10 cellular contexts compared by ENCODE assay signal in the genomic region with DNA sequence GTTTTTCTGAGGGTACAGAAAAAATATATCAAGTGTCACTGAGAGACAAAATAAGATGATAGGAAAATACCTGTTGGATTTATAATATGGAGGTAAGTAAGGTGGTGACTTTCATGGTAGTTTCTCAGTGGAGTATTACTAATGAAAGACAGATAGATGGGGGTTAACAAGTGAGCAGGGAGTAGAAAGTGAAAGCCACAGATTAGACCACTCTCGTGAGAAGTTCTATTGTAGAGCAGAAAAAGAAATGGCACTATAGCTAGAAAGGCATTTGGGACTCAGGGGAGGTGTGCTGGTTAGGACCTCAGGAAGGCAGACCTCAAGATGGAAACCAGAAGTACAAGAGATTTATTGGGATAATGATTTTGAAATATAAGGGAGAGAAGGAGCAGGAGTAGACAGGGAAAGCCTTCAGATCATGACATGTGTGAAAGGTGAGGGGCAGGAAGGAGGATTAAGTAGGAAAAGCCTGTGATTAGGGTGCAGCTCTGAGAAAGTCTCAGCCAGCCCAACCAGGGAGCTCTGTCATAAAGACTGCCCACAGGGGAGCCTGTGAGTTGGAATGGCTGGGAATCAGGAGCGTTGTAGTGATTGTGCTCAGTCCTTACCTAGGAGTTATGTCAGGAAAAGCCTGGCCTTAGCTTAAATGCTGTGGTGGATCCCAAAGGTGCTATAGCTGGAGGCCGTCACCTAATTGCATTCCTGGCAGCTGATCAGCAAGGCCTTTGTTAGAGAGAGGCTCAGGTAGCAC.
A peak's percentile ranks its signal among the peaks of the same experiment; 100 is the strongest.
DNase-seq lines count a peak whose midpoint lies in the region; ATAC-seq, FAIRE-seq and TF ChIP-seq lines count a peak whose summit lies in the region.
"Had no signal": no experiment of that assay in that cellular context is flagged by ENCODE, and none has a peak within 500 bp of the region (broad histone marks: within the 10 kb centered on the region; RNA-seq: fewer than 3 reads in every experiment).

No MANE protein-coding gene starts in this region.

- FAIRE-seq in GM19239 (lab: Jason Lieb, UNC): peak; percentile 76

- DNase-seq in GM06990 (ENCODE audit: extremely low read depth, insufficient read length) (peak; percentile 9), GM19239 (ENCODE audit: insufficient read length, low spot score) (peak; percentile 4), NK-92 (lab: John Stamatoyannopoulos, UW; ENCODE audit: unreplicated experiment) (no peak), SK-N-DZ (ENCODE audit: low spot score) (no peak), PC-9 (no peak), superior temporal gyrus (ENCODE audit: extremely low spot score) (no peak)

- 0 out of 2 replicates have a peak, but pooled peaks cover under 1% of the 10 kb centered on the region for H3K9me3 ChIP-seq in PC-9 (ENCODE audit: insufficient read depth, low read depth)
- H3K9me3 ChIP-seq: BLaER1 treated with 17β-estradiol and CSF1 and Interleukin-3, amounts not matched to agents 10 nM and 100 nM had no signal

- CTCF ChIA-PET in PC-9 (lab: Charles Lee): no interaction called here

- H3K27me3 ChIP-seq in GM06990 (replicated peaks; ENCODE audit: control insufficient read depth, insufficient read depth, low read length): no peaks in the 10 kb centered on the region
- H3K27me3 ChIP-seq in PC-9 (ENCODE audit: insufficient read depth, low read depth): no peaks in the 10 kb centered on the region
- H3K27me3 ChIP-seq: BLaER1 treated with 17β-estradiol and CSF1 and Interleukin-3, amounts not matched to agents 10 nM and 100 nM; cardiac muscle cell had no signal

- intact Hi-C loops in PC-9 (cut with micrococcal nuclease; ENCODE audit: unreplicated experiment): no loop called here

- POLR2A ChIA-PET in PC-9 (lab: Charles Lee; ENCODE audit: unreplicated experiment): no interaction called here

- H3K36me3 ChIP-seq in GM06990 (ENCODE audit: control insufficient read depth, insufficient read depth, low read length) (no peaks in the 10 kb centered on the region; the same call in 1 of the 2 replicates), PC-9 (ENCODE audit: low read depth) (no peaks in the 10 kb centered on the region)
- H3K36me3 ChIP-seq: BLaER1 treated with 17β-estradiol and CSF1 and Interleukin-3, amounts not matched to agents 10 nM and 100 nM; cardiac muscle cell had no signal

- no peak overlapping the region for H3K4me2 ChIP-seq in PC-9
- H3K4me2 ChIP-seq: BLaER1 treated with 17β-estradiol and CSF1 and Interleukin-3, amounts not matched to agents 10 nM and 100 nM had no signal

- H3K9me2 ChIP-seq in PC-9 (ENCODE audit: insufficient read depth): no peaks in the 10 kb centered on the region

- no peak overlapping the region for H3K27ac ChIP-seq in PC-9
- H3K27ac ChIP-seq: BLaER1 treated with 17β-estradiol and CSF1 and Interleukin-3, amounts not matched to agents 10 nM and 100 nM; cardiac muscle cell had no signal

- ATAC-seq in HG02759 (IDR thresholded peaks at IDR 0.05; ENCODE audit: unreplicated experiment): peak; percentile 91
- ATAC-seq in HG03571 (IDR thresholded peaks at IDR 0.05; ENCODE audit: unreplicated experiment): peak; percentile 94

- TF ChIP-seq CTCF in GM06990 (IDR thresholded peaks at IDR 0.05; ENCODE audit: insufficient read depth, low read length, poor library complexity, severe bottlenecking): no peak
- TF ChIP-seq CTCF in PC-9 (conservative IDR thresholded peaks at IDR 0.05): no peak

- peaks cover 36% of the 10 kb centered on the region for H3K4me1 ChIP-seq in PC-9 (replicated peaks; ENCODE audit: insufficient read depth)
- H3K4me1 ChIP-seq: BLaER1 treated with 17β-estradiol and CSF1 and Interleukin-3, amounts not matched to agents 10 nM and 100 nM had no signal

- BruUV-seq in PC-9 (replicated peaks; lab: Mats Ljungman, UMichigan): no TSS peak

- H3K79me2 ChIP-seq in PC-9 (ENCODE audit: low read depth): no peaks in the 10 kb centered on the region

- H3K4me3 ChIP-seq in GM06990 (replicated peaks; ENCODE audit: low read depth, low read length) (no peak overlapping the region), PC-9 (no peak overlapping the region)
- H3K4me3 ChIP-seq: BLaER1 treated with 17β-estradiol and CSF1 and Interleukin-3, amounts not matched to agents 10 nM and 100 nM; cardiac muscle cell had no signal

- peaks cover 16% of the 10 kb centered on the region; the same call in 1 of the 2 replicates for H3F3A ChIP-seq in PC-9 (ENCODE audit: insufficient read depth, low read depth)

- no peak overlapping the region for H2AFZ ChIP-seq in PC-9

- no peaks in the 10 kb centered on the region for H4K20me1 ChIP-seq in PC-9 (ENCODE audit: insufficient read depth)
- H4K20me1 ChIP-seq: BLaER1 treated with 17β-estradiol and CSF1 and Interleukin-3, amounts not matched to agents 10 nM and 100 nM had no signal

Comparison
In these comparisons a context has a peak if more than half of its experiments do, and no peak if none do; other contexts are left out.
1. DNase-seq: peak in GM06990 (single experiment) and GM19239 (single experiment); none in NK-92 (single experiment), SK-N-DZ (single experiment), PC-9 (0 of 2) and superior temporal gyrus (single experiment).